In the genomic region with DNA sequence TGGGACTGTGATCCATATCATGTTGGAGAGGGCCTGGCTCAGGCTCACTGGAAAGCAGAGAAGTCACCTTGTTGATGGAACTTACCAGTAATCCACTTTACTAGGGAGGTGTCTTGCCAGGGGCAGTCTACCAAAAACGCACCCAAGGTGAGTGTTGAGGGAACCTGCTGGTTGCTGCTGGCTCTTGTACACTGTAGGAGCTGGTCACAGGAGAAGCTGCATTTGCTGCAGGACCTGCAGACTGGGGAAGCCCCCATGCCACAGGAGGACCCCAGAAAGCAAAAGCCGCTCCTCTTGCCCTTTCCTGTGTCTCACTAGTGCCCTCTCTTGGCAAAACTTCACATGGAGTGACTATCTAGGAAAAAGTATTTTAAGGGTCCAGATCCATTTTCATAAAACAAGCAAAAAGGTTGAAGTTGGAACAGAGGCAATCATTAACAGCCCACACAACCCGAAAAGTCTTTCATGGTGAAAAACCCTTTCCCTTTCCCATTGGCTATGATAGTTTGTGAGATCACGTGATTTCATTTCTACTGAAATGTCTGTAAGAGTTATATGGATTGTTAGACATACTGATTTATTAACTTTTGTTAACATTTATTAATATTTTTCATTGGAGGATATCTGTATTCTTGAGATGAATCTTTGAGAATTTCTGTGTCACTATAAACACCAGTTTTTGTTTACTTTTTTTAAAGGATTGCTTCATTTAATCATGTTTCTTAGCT, we compare ENCODE assay signal across 8 cellular contexts. TPM values are rescaled to one million over a fixed set of nuclear protein-coding genes. Genes with fewer than 3 reads are reported as not detected.
A peak's percentile ranks its signal among the peaks of the same experiment; 100 is the strongest.
DNase-seq lines count a peak whose midpoint lies in the region; ATAC-seq, FAIRE-seq and TF ChIP-seq lines count a peak whose summit lies in the region.

No MANE protein-coding gene starts in this region.

- no peak overlapping the region for H3K9ac ChIP-seq in NT2/D1 (ENCODE audit: insufficient read length, low read depth)

- no peak for FAIRE-seq in pancreas (lab: Jason Lieb, UNC)

- H3K9me3 ChIP-seq in NT2/D1 (ENCODE audit: insufficient read depth, low read length) (no peaks in the 10 kb centered on the region), pancreas (no peaks in the 10 kb centered on the region)

- no peaks in the 10 kb centered on the region for H3K27me3 ChIP-seq in NT2/D1 (ENCODE audit: insufficient read depth, insufficient read length)
- H3K27me3 ChIP-seq in pancreas: no peaks in the 10 kb centered on the region

- peak; percentile 28 for ATAC-seq in Right ventricle myocardium inferior
- no peak for ATAC-seq in left cardiac atrium
- ATAC-seq in pancreas: peak; percentile 24 to 78 (median 56)
- ATAC-seq in GM19452 (IDR thresholded peaks at IDR 0.05; ENCODE audit: unreplicated experiment): no peak

- intact Hi-C loops in Right ventricle myocardium inferior (cut with DNase I): loop anchor here (5.0 kb wide), 1 partner anchor 575 kb away; no protein-coding TSS in a partner anchor
- intact Hi-C loops in left cardiac atrium (cut with DNase I): loop anchor here in 1 of 2 donors (10.0 kb wide), 1 partner anchor 223 kb away; no protein-coding TSS in a partner anchor
- intact Hi-C loops in pancreas (cut with DNase I): loop anchor here in 1 of 3 donors (10.0 kb wide), 1 partner anchor 53 kb away; no protein-coding TSS in a partner anchor

- no peak overlapping the region for H3K27ac ChIP-seq in pancreas

- DNase-seq in Right ventricle myocardium inferior (ENCODE audit: missing footprints): no peak
- no peak for DNase-seq in left cardiac atrium
- DNase-seq in NT2/D1 (ENCODE audit: low read depth, low spot score): peak; percentile 79
- DNase-seq in epithelial cell of proximal tubule (ENCODE audit: low read depth): no peak
- peak in 1 of 6 donors; percentile 29 for DNase-seq in pancreas
- no peak for DNase-seq in NCI-H510A treated with DMSO at 0.1 percent for 48 hours (lab: John Stamatoyannopoulos, UW)
- no peak for DNase-seq in NCI-H128 (lab: John Stamatoyannopoulos, UW; ENCODE audit: unreplicated experiment)

- no peaks in the 10 kb centered on the region for H3K4me1 ChIP-seq in NT2/D1 (ENCODE audit: insufficient read depth, insufficient read length)
- peaks cover 0 to 4% (median 0%) of the 10 kb centered on the region in 3 donors for H3K4me1 ChIP-seq in pancreas

- H3K36me3 ChIP-seq in NT2/D1 (ENCODE audit: insufficient read depth, insufficient read length, low read length) (no peaks in the 10 kb centered on the region), pancreas (no peaks in the 10 kb centered on the region)

- WGBS in pancreas, 2 donors: 34 to 44% methylated on average over 4 of the region's 4 CpGs

- peak; percentile 89 for TF ChIP-seq CTCF in epithelial cell of proximal tubule (conservative IDR thresholded peaks at IDR 0.05; ENCODE audit: low read depth, low read length)
- peak in 3 of 4 donors; percentile 25 to 29 (median 28) for TF ChIP-seq CTCF in pancreas (IDR thresholded peaks at IDR 0.05)

- no peak overlapping the region for H3K4me3 ChIP-seq in NT2/D1 (ENCODE audit: insufficient read length, low read depth)
- H3K4me3 ChIP-seq in epithelial cell of proximal tubule (ENCODE audit: low read depth, low read length): peak overlapping the region; percentile 32
- peak overlapping the region in 1 of 4 donors; percentile 5 for H3K4me3 ChIP-seq in pancreas

RNA-seq across cellular contexts. Expression of a gene that starts 59.2 kb away (rescaled TPM):
- 26.2 TPM for total RNA-seq in Right ventricle myocardium inferior
- 10 to 100 TPM; 60.0 to 81.4 TPM for total RNA-seq in left cardiac atrium
- total RNA-seq in epithelial cell of proximal tubule: 19.4 and 29.6 TPM in 2 replicates
- 10 to 100 TPM in 3 of 6 donors, 1 to 10 TPM in 3; 6.3 to 25.0 (median 10.5) TPM for total RNA-seq in pancreas
- 1 to 10 TPM; 4.3 TPM for polyA plus RNA-seq in pancreas

Comparison
In these comparisons a context has a peak if more than half of its experiments do, and no peak if none do; other contexts are left out.
1. ATAC-seq: peak in Right ventricle myocardium inferior (single experiment) and pancreas (4 of 4); none in left cardiac atrium (0 of 2) and GM19452 (single experiment).